In the genomic region with DNA sequence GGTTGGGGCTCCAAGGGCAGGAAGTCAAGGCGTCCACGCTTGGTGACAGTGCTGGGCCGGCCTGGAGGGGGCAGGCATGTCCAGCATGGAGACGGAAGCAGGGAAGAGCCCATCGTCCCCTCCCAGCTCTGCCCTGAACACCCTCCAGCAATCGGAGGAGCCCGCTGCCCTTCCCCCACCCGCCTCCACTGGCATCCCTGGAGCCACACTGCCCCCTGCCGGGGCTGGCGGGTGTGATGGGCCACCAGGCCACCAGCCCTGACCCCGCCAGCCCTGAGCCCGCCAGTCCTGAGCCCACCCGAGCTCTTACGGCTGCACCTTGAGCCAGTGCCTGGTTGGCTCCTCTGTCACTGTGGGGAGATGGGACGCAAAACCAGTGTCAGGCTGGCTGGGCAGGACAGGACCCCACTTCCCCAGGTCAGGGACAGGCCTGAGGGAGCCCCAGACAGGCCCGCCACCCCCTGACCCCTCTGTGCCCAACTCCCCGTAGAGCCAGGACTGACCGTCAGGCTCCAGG, we compare ENCODE assay signal across 8 cellular contexts. TPM values are rescaled to one million over a fixed set of nuclear protein-coding genes. Genes with fewer than 3 reads are reported as not detected.
A peak's percentile ranks its signal among the peaks of the same experiment; 100 is the strongest.
DNase-seq lines count a peak whose midpoint lies in the region; ATAC-seq, FAIRE-seq and TF ChIP-seq lines count a peak whose summit lies in the region.

No MANE protein-coding gene starts in this region.

- H3K4me3 ChIP-seq in bronchial epithelial cell (ENCODE audit: low read depth, low read length) (no peak overlapping the region), kidney epithelial cell (ENCODE audit: low read depth, low read length) (no peak overlapping the region)

- peak; percentile 97 for TF ChIP-seq CTCF in bronchial epithelial cell (IDR thresholded peaks at IDR 0.05; ENCODE audit: insufficient read depth, low read length, severe bottlenecking)
- peak; percentile 91 for TF ChIP-seq CTCF in kidney epithelial cell (IDR thresholded peaks at IDR 0.05; ENCODE audit: insufficient read depth, low read length, poor library complexity, severe bottlenecking)

- H3K36me3 ChIP-seq in bronchial epithelial cell (ENCODE audit: control insufficient read depth, insufficient read depth, low read length) (no peaks in the 10 kb centered on the region), kidney epithelial cell (ENCODE audit: control insufficient read depth, insufficient read depth, low read length) (no peaks in the 10 kb centered on the region)

- no peak for FAIRE-seq in bronchial epithelial cell (lab: Jason Lieb, UNC)

- DNase-seq in NK-92 treated with Interleukin-12 subunit alpha and Interleukin-12 subunit beta, amount 100 ng/mL, for 24 hours (lab: John Stamatoyannopoulos, UW), result peak; percentile 24
- DNase-seq in NK-92 (lab: John Stamatoyannopoulos, UW; ENCODE audit: unreplicated experiment) (no peak), NCI-H2196 (lab: John Stamatoyannopoulos, UW; ENCODE audit: unreplicated experiment) (peak; percentile 67), bronchial epithelial cell (ENCODE audit: low read depth) (peak; percentile 30), kidney epithelial cell (ENCODE audit: low read depth) (no peak)
- DNase-seq in activated CD4-positive, CD25-positive, alpha-beta regulatory T cell (lab: John Stamatoyannopoulos, UW), result peak; percentile 72 to 82 (median 81)
- DNase-seq in stimulated activated CD4-positive, alpha-beta T cell treated with anti-CD3 and anti-CD28 coated beads, Interleukin-1b, Interleukin-23, amount 100 ng/mL, for 48 hours, result peak; percentile 85

- no peak for ATAC-seq in HG02938 (IDR thresholded peaks at IDR 0.05; ENCODE audit: unreplicated experiment)

- no peaks in the 10 kb centered on the region for H3K27me3 ChIP-seq in bronchial epithelial cell (ENCODE audit: control insufficient read depth, insufficient read depth, low read length)
- peaks cover 66% of the 10 kb centered on the region for H3K27me3 ChIP-seq in kidney epithelial cell (ENCODE audit: control insufficient read depth, insufficient read depth, low read length)

RNA-seq across cellular contexts. Expression of a gene that starts 4.1 kb away (rescaled TPM):
- total RNA-seq in bronchial epithelial cell, result under 0.01 TPM in 2 replicates
- 0.50 TPM in 1 of 2 replicates, not detected in the other for total RNA-seq in kidney epithelial cell

RNA-seq across cellular contexts. Expression of a gene that starts 32.9 kb away (rescaled TPM):
- total RNA-seq in bronchial epithelial cell (0.26 TPM in 1 of 2 replicates, not detected in the other), kidney epithelial cell (6.1 and 6.8 TPM in 2 replicates)

RNA-seq across cellular contexts. Expression of a gene that starts 50.0 kb away (rescaled TPM):
- total RNA-seq in bronchial epithelial cell (8.8 and 10.3 TPM in 2 replicates), kidney epithelial cell (7.3 and 17.7 TPM in 2 replicates)

Comparison
In these comparisons a context has a peak if more than half of its experiments do, and no peak if none do; other contexts are left out.
1. DNase-seq: peak in NK-92 treated with Interleukin-12 subunit alpha and Interleukin-12 subunit beta, amount 100 ng/mL, for 24 hours (single experiment), NCI-H2196 (single experiment), activated CD4-positive, CD25-positive, alpha-beta regulatory T cell (4 of 4), bronchial epithelial cell (single experiment) and stimulated activated CD4-positive, alpha-beta T cell treated with anti-CD3 and anti-CD28 coated beads, Interleukin-1b, Interleukin-23, amount 100 ng/mL, for 48 hours (single experiment); none in NK-92 (single experiment) and kidney epithelial cell (single experiment).